In genomic region chr7:39958038-39958437, GRCh38 we compare ENCODE assay signal across 19 cellular contexts. TPM values are rescaled to one million over a fixed set of nuclear protein-coding genes. Genes with fewer than 3 reads are reported as not detected.
DNase-seq lines count a peak whose midpoint lies in the region; ATAC-seq, FAIRE-seq and TF ChIP-seq lines count a peak whose summit lies in the region.
"Had no signal": no experiment of that assay in that cellular context is flagged by ENCODE, and none has a peak within 500 bp of the region (broad histone marks: within the 10 kb centered on the region; RNA-seq: fewer than 3 reads in every experiment).

No MANE protein-coding gene starts in this region.

- H3K27ac ChIP-seq in pancreas, result no peak overlapping the region

- DNase-seq in D721Med (ENCODE audit: insufficient read length, low spot score) (no peak), immature natural killer cell (no peak), foreskin fibroblast (no peak), pancreas (no peak)
- DNase-seq: activated CD8-positive, alpha-beta memory T cell treated with anti-CD3 and anti-CD28 coated beads, Interleukin-2, amount 10 ng/mL, durations not matched to agents 7 days and 5 days; amygdala; Calu3; caudate nucleus; mammary epithelial cell; NCI-H1417 treated with DMSO at 0.1 percent for 48 hours; stimulated activated CD4-positive, alpha-beta T cell treated with anti-CD3 and anti-CD28 coated beads, Interleukin-4, amount 100 ng/mL, for 4 hours had no signal

- H3K27me3 ChIP-seq in Loucy (ENCODE audit: insufficient read depth, low read length, poor library complexity, severe bottlenecking), result no peaks in the 10 kb centered on the region
- no peaks in the 10 kb centered on the region for H3K27me3 ChIP-seq in pancreas

- peak overlapping the region; percentile 79 for H3K4me2 ChIP-seq in Loucy (ENCODE audit: low read depth, low read length, poor library complexity, severe bottlenecking)

- H3K79me2 ChIP-seq in Loucy (ENCODE audit: insufficient read depth, low read length), result peaks cover 94% of the 10 kb centered on the region

- no peaks in the 10 kb centered on the region for H3K9me3 Mint-ChIP-seq in immature natural killer cell
- H3K9me3 Mint-ChIP-seq: activated T-helper 17 cell treated with anti-CD3 and anti-CD28 coated beads, Interleukin-2, amount 50 U/mL, for 72 hours had no signal

- H3K4me1 ChIP-seq in Loucy (ENCODE audit: insufficient read depth, low read length, poor library complexity, severe bottlenecking), result peaks cover 34% of the 10 kb centered on the region
- peaks cover 26 to 36% (median 36%) of the 10 kb centered on the region in 3 donors for H3K4me1 ChIP-seq in pancreas

- peak; percentile 70 for ATAC-seq in GM19438 (IDR thresholded peaks at IDR 0.05; ENCODE audit: low read depth, unreplicated experiment)
- ATAC-seq in GM19395 (IDR thresholded peaks at IDR 0.05; ENCODE audit: unreplicated experiment), result no peak
- no peak for ATAC-seq in pancreas
- ATAC-seq in HG02885 (IDR thresholded peaks at IDR 0.05; ENCODE audit: poor library complexity, unreplicated experiment), result no peak
- ATAC-seq: activated CD8-positive, alpha-beta memory T cell treated with anti-CD3 and anti-CD28 coated beads, Interleukin-2, amount 10 ng/mL, durations not matched to agents 7 days and 5 days; activated T-helper 17 cell treated with anti-CD3 and anti-CD28 coated beads, Interleukin-2, amount 50 U/mL, for 72 hours; HCT116; SK-N-SH treated with all-trans-retinoic acid at 6 μM for 48 hours had no signal

- no peaks in the 10 kb centered on the region for H3K9me2 ChIP-seq in Loucy (replicated peaks; ENCODE audit: low read depth, low read length)

- FAIRE-seq in D721Med (lab: Jason Lieb, UNC), result peak; percentile 29
- FAIRE-seq in pancreas (lab: Jason Lieb, UNC), result no peak
- FAIRE-seq: keratinocyte had no signal

- H3K9me3 ChIP-seq in Loucy (ENCODE audit: insufficient read depth, low read depth, low read length) (no peaks in the 10 kb centered on the region), pancreas (no peaks in the 10 kb centered on the region)

- intact Hi-C loops in pancreas (cut with DNase I), result no loop called here

- H3K27ac Mint-ChIP-seq in immature natural killer cell, result no peak overlapping the region
- H3K27ac Mint-ChIP-seq: activated CD8-positive, alpha-beta memory T cell treated with anti-CD3 and anti-CD28 coated beads, Interleukin-2, amount 10 ng/mL, durations not matched to agents 7 days and 5 days; activated T-helper 17 cell treated with anti-CD3 and anti-CD28 coated beads, Interleukin-2, amount 50 U/mL, for 72 hours had no signal

- TF ChIP-seq CTCF in D721Med (IDR thresholded peaks at IDR 0.05; ENCODE audit: insufficient read depth, missing control alignments) (no peak), Loucy (conservative IDR thresholded peaks at IDR 0.05; ENCODE audit: low read length) (no peak), foreskin fibroblast (IDR thresholded peaks at IDR 0.05; ENCODE audit: low read depth, low read length) (no peak), pancreas (IDR thresholded peaks at IDR 0.05) (no peak)

- H3K36me3 ChIP-seq in Loucy (ENCODE audit: insufficient read depth, low read length) (peaks cover 7% of the 10 kb centered on the region; the same call in 1 of the 2 replicates), pancreas (no peaks in the 10 kb centered on the region)

- H3K4me1 Mint-ChIP-seq in immature natural killer cell, result peaks cover 84 to 95% of the 10 kb centered on the region in 2 donors

- H3K4me3 Mint-ChIP-seq in immature natural killer cell, result peak overlapping the region in 3 of 5 donors; percentile 1 to 74 (median 46)
- H3K4me3 Mint-ChIP-seq: activated CD8-positive, alpha-beta memory T cell treated with anti-CD3 and anti-CD28 coated beads, Interleukin-2, amount 10 ng/mL, durations not matched to agents 7 days and 5 days had no signal

- WGBS in pancreas, 2 donors, result 74 to 83% methylated on average over 3 of the region's 3 CpGs

- H3K27me3 Mint-ChIP-seq in immature natural killer cell (ENCODE audit: low read depth in 3 of 3), result peaks cover 0 to 3% (median 2%) of the 10 kb centered on the region in 3 donors
- H3K27me3 Mint-ChIP-seq: activated CD8-positive, alpha-beta memory T cell treated with anti-CD3 and anti-CD28 coated beads, Interleukin-2, amount 10 ng/mL, durations not matched to agents 7 days and 5 days; activated T-helper 17 cell treated with anti-CD3 and anti-CD28 coated beads, Interleukin-2, amount 50 U/mL, for 72 hours had no signal

- peaks cover 0 to 17% (median 8%) of the 10 kb centered on the region in 3 donors for H3K36me3 Mint-ChIP-seq in immature natural killer cell

- H3F3A ChIP-seq in Loucy (ENCODE audit: low read depth), result no peaks in the 10 kb centered on the region

- no peak overlapping the region for H3K9ac ChIP-seq in Loucy (ENCODE audit: low read depth, low read length, poor library complexity, severe bottlenecking)

- H3K4me3 ChIP-seq in Loucy (ENCODE audit: low read length, poor library complexity, severe bottlenecking) (peak overlapping the region; percentile 82), foreskin fibroblast (ENCODE audit: low read depth in 1 of 2, low read length in 2 of 2) (no peak overlapping the region), pancreas (no peak overlapping the region)

- peaks cover 76% of the 10 kb centered on the region for H4K20me1 ChIP-seq in Loucy (ENCODE audit: insufficient read depth, low read length, poor library complexity, severe bottlenecking)

- H2AFZ ChIP-seq in Loucy (ENCODE audit: low read length), result no peak overlapping the region

RNA-seq across cellular contexts. Expression of gene CDK13, which starts 8.0 kb away (rescaled TPM):
- 10 to 100 TPM; 19.1 to 58.3 (median 22.6) TPM for polyA plus RNA-seq in immature natural killer cell
- total RNA-seq in pancreas, result 10 to 100 TPM; 20.7 to 34.7 (median 23.5) TPM
- polyA plus RNA-seq in pancreas, result 10 to 100 TPM; 13.2 to 22.0 TPM
